In the genomic region with DNA sequence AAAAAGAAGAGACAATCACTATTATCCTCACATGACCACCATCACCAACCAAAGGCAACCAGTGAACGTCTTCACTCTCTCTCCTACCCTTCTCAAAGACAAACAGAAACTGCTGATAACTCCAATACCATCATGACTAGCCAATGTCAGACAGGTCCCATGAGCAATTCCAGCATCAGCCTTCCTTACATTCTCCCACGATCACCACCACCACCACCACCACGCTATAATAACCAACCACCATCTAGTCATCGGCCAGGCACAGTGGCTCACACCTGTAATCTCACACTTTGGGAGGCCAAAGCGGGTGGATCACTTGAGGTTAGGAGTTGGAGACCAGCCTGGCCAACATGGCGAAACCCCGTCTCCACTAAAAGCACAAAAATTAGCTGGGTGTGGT, we compare ENCODE assay signal across 23 cellular contexts. TPM values are rescaled to one million over a fixed set of nuclear protein-coding genes. Genes with fewer than 3 reads are reported as not detected.
A peak's percentile ranks its signal among the peaks of the same experiment; 100 is the strongest.
DNase-seq lines count a peak whose midpoint lies in the region; ATAC-seq and TF ChIP-seq lines count a peak whose summit lies in the region.
"Had no signal": no experiment of that assay in that cellular context is flagged by ENCODE, and none has a peak within 500 bp of the region (broad histone marks: within the 10 kb centered on the region; RNA-seq: fewer than 3 reads in every experiment).

No MANE protein-coding gene starts in this region.

- H3K36me3 Mint-ChIP-seq in activated T-cell treated with anti-CD3 and anti-CD28 coated beads, Interleukin-2, amount 50 U/mL, for 24 hours (ENCODE audit: low read depth) = no peaks in the 10 kb centered on the region
- H3K36me3 Mint-ChIP-seq in activated T-helper 17 cell treated with anti-CD3 and anti-CD28 coated beads, Interleukin-2, amount 50 U/mL, for 72 hours (ENCODE audit: low read depth) = peaks cover 28% of the 10 kb centered on the region
- H3K36me3 Mint-ChIP-seq in naive thymus-derived CD8-positive, alpha-beta T cell = no peaks in the 10 kb centered on the region
- H3K36me3 Mint-ChIP-seq: activated naive CD4-positive, alpha-beta T cell treated with anti-CD3 and anti-CD28 coated beads, Interleukin-2, amount 50 U/mL, for 72 hours had no signal

- H3K27me3 Mint-ChIP-seq in activated T-cell treated with anti-CD3 and anti-CD28 coated beads, Interleukin-2, amount 50 U/mL, for 24 hours = no peaks in the 10 kb centered on the region
- no peaks in the 10 kb centered on the region for H3K27me3 Mint-ChIP-seq in activated T-helper 17 cell treated with anti-CD3 and anti-CD28 coated beads, Interleukin-2, amount 50 U/mL, for 72 hours
- H3K27me3 Mint-ChIP-seq in naive thymus-derived CD8-positive, alpha-beta T cell = no peaks in the 10 kb centered on the region

- POLR2A ChIA-PET in naive thymus-derived CD8-positive, alpha-beta T cell (lab: Charles Lee) = interaction anchor here (19.3 kb wide), 1 partner anchor 61 kb away, joined by 802 read pairs; the partner anchor contains the start of genes PRAM1 and ZNF414

- H3K4me3 ChIP-seq in HL-60 (replicated peaks; ENCODE audit: insufficient read depth, low read length) = no peak overlapping the region
- H3K4me3 ChIP-seq: breast epithelium, GM23248, MG63, upper lobe of right lung had no signal

- H3K27ac ChIP-seq in HL-60 (replicated peaks) = peak overlapping the region; percentile 32; the same call in 1 of the 2 replicates
- H3K27ac ChIP-seq: breast epithelium, epithelial cell of prostate, GM23248, upper lobe of right lung had no signal

- no peaks in the 10 kb centered on the region for H3K9me3 Mint-ChIP-seq in activated T-cell treated with anti-CD3 and anti-CD28 coated beads, Interleukin-2, amount 50 U/mL, for 24 hours
- no peaks in the 10 kb centered on the region for H3K9me3 Mint-ChIP-seq in activated T-helper 17 cell treated with anti-CD3 and anti-CD28 coated beads, Interleukin-2, amount 50 U/mL, for 72 hours
- H3K9me3 Mint-ChIP-seq in naive thymus-derived CD8-positive, alpha-beta T cell = no peaks in the 10 kb centered on the region
- H3K9me3 Mint-ChIP-seq: activated naive CD4-positive, alpha-beta T cell treated with anti-CD3 and anti-CD28 coated beads, Interleukin-2, amount 50 U/mL, for 72 hours had no signal

- TF ChIP-seq CTCF in HL-60 (IDR thresholded peaks at IDR 0.05; ENCODE audit: insufficient read depth, low read length) = no peak

- peak overlapping the region; percentile 61 for H3K27ac Mint-ChIP-seq in activated T-cell treated with anti-CD3 and anti-CD28 coated beads, Interleukin-2, amount 50 U/mL, for 24 hours
- peak overlapping the region; percentile 79 for H3K27ac Mint-ChIP-seq in activated T-helper 17 cell treated with anti-CD3 and anti-CD28 coated beads, Interleukin-2, amount 50 U/mL, for 72 hours
- peak overlapping the region in 9 of 10 donors; percentile 16 to 97 (median 88) for H3K27ac Mint-ChIP-seq in naive thymus-derived CD8-positive, alpha-beta T cell

- peak; percentile 39 for ATAC-seq in activated T-helper 17 cell treated with anti-CD3 and anti-CD28 coated beads, Interleukin-2, amount 50 U/mL, for 72 hours (replicated peaks)
- no peak for ATAC-seq in naive thymus-derived CD8-positive, alpha-beta T cell
- ATAC-seq in GM21528 (IDR thresholded peaks at IDR 0.05; ENCODE audit: low FRiP score, unreplicated experiment) = no peak
- ATAC-seq: activated naive CD4-positive, alpha-beta T cell treated with anti-CD3 and anti-CD28 coated beads, Interleukin-2, amount 50 U/mL, for 72 hours; left colon; upper lobe of right lung had no signal

- no peaks in the 10 kb centered on the region for H3K27me3 ChIP-seq in HL-60 (ENCODE audit: insufficient read depth, poor library complexity, severe bottlenecking)
- H3K27me3 ChIP-seq: upper lobe of right lung had no signal

- peaks cover 82% of the 10 kb centered on the region for H3K4me1 Mint-ChIP-seq in activated T-cell treated with anti-CD3 and anti-CD28 coated beads, Interleukin-2, amount 50 U/mL, for 24 hours (ENCODE audit: low read depth)
- H3K4me1 Mint-ChIP-seq in activated T-helper 17 cell treated with anti-CD3 and anti-CD28 coated beads, Interleukin-2, amount 50 U/mL, for 72 hours = peaks cover 44% of the 10 kb centered on the region
- H3K4me1 Mint-ChIP-seq in naive thymus-derived CD8-positive, alpha-beta T cell = peaks cover 42 to 93% (median 91%) of the 10 kb centered on the region in 4 donors

- no peak for DNase-seq in activated T-cell treated with anti-CD3 and anti-CD28 coated beads, Interleukin-2, amount 50 U/mL, for 24 hours
- DNase-seq in activated T-cell treated with anti-CD3 and anti-CD28 coated beads for 4 hours (no peak), HL-60 (ENCODE audit: low read depth in 1 of 2, low spot score in 1 of 2) (no peak), iPS-NIHi11 (ENCODE audit: low spot score) (no peak), mesenteric fat pad (ENCODE audit: low spot score) (no peak)
- DNase-seq in naive thymus-derived CD8-positive, alpha-beta T cell = no peak
- DNase-seq: ACHN; GM23248; left colon; MG63; NCI-H1930; NCI-H345; NK-92 treated with Interleukin-12 subunit alpha and Interleukin-12 subunit beta, amount 100 ng/mL, for 24 hours; upper lobe of right lung had no signal

- peak overlapping the region; percentile 28 for H3K4me3 Mint-ChIP-seq in activated T-cell treated with anti-CD3 and anti-CD28 coated beads, Interleukin-2, amount 50 U/mL, for 24 hours
- H3K4me3 Mint-ChIP-seq in activated T-helper 17 cell treated with anti-CD3 and anti-CD28 coated beads, Interleukin-2, amount 50 U/mL, for 72 hours = peak overlapping the region; percentile 93
- H3K4me3 Mint-ChIP-seq in naive thymus-derived CD8-positive, alpha-beta T cell = peak overlapping the region in 9 of 10 donors; percentile 2 to 98 (median 66)

RNA-seq across cellular contexts. Expression of gene MYO1F, which starts 3.9 kb away (rescaled TPM):
- 100 to 1,000 TPM in 1 of 2 donors, 10 to 100 TPM in 1; 68.7 to 134 TPM for total RNA-seq in activated T-helper 17 cell treated with anti-CD3 and anti-CD28 coated beads, Interleukin-2, amount 50 U/mL, for 72 hours
- total RNA-seq in naive thymus-derived CD8-positive, alpha-beta T cell = 10 to 100 TPM; 64.4 to 65.0 TPM
- polyA plus RNA-seq in naive thymus-derived CD8-positive, alpha-beta T cell = 10 to 100 TPM in 1 of 3 donors, 1 to 10 TPM in 2; 4.4 to 30.1 (median 5.6) TPM
- total RNA-seq in mesenteric fat pad = 47.7 TPM

RNA-seq across cellular contexts. Expression of gene ADAMTS10, which starts 37.2 kb away (rescaled TPM):
- total RNA-seq in activated T-helper 17 cell treated with anti-CD3 and anti-CD28 coated beads, Interleukin-2, amount 50 U/mL, for 72 hours = 1 to 10 TPM; 2.5 to 7.4 TPM
- total RNA-seq in naive thymus-derived CD8-positive, alpha-beta T cell = 100 to 1,000 TPM; 190 to 196 TPM
- polyA plus RNA-seq in naive thymus-derived CD8-positive, alpha-beta T cell = 1 to 10 TPM; 1.2 to 3.4 (median 2.0) TPM
- total RNA-seq in mesenteric fat pad = 19.0 TPM
- total RNA-seq: RPMI7951 had no signal

RNA-seq across cellular contexts. Expression of gene NFILZ, which starts 57.1 kb away (rescaled TPM):
- total RNA-seq in activated T-helper 17 cell treated with anti-CD3 and anti-CD28 coated beads, Interleukin-2, amount 50 U/mL, for 72 hours = not detected
- total RNA-seq in naive thymus-derived CD8-positive, alpha-beta T cell = not detected
- not detected for polyA plus RNA-seq in naive thymus-derived CD8-positive, alpha-beta T cell
- total RNA-seq in mesenteric fat pad = not detected
- total RNA-seq: activated CD8-positive, alpha-beta memory T cell treated with anti-CD3 and anti-CD28 coated beads for 36 hours; activated naive CD4-positive, alpha-beta T cell treated with anti-CD3 and anti-CD28 coated beads, Interleukin-2, amount 50 U/mL, for 72 hours; breast epithelium; frontal cortex; GM23248; left colon; omental fat pad; RPMI7951; upper lobe of right lung had no signal
- polyA plus RNA-seq: GM23248 had no signal

RNA-seq across cellular contexts. Expression of gene ZNF414, which starts 59.3 kb away (rescaled TPM):
- 10 to 100 TPM; 18.4 to 19.1 TPM for total RNA-seq in activated T-helper 17 cell treated with anti-CD3 and anti-CD28 coated beads, Interleukin-2, amount 50 U/mL, for 72 hours
- total RNA-seq in naive thymus-derived CD8-positive, alpha-beta T cell = 10 to 100 TPM; 70.2 to 73.1 TPM
- polyA plus RNA-seq in naive thymus-derived CD8-positive, alpha-beta T cell = 10 to 100 TPM; 15.2 to 34.2 (median 27.7) TPM
- total RNA-seq in mesenteric fat pad = 18.5 TPM

Comparison
In these comparisons a context has a peak if more than half of its experiments do, and no peak if none do; other contexts are left out.
1. H3K4me3 Mint-ChIP-seq: peak in every context shown above with its lines; median percentile 93 in activated T-helper 17 cell treated with anti-CD3 and anti-CD28 coated beads, Interleukin-2, amount 50 U/mL, for 72 hours; 66 in naive thymus-derived CD8-positive, alpha-beta T cell; 28 in activated T-cell treated with anti-CD3 and anti-CD28 coated beads, Interleukin-2, amount 50 U/mL, for 24 hours.